23 cellular contexts compared by ENCODE assay signal in genomic region chr1:66641851-66642473, GRCh38.
"Had no signal": no experiment of that assay in that cellular context is flagged by ENCODE, and none has a peak within 500 bp of the region (broad histone marks: within the 10 kb centered on the region; RNA-seq: fewer than 3 reads in every experiment).

No MANE protein-coding gene starts in this region.

- H3K36me3 Mint-ChIP-seq: activated naive CD8-positive, alpha-beta T cell; naive thymus-derived CD4-positive, alpha-beta T cell had no signal

- H3K4me1 Mint-ChIP-seq: naive thymus-derived CD4-positive, alpha-beta T cell had no signal

- H3K36me3 ChIP-seq: pancreas, right atrium auricular region had no signal

- H3K27ac ChIP-seq: heart left ventricle, pancreas, psoas muscle, right atrium auricular region, tibial artery had no signal

- H3K4me3 ChIP-seq: heart left ventricle, pancreas, psoas muscle, right atrium auricular region, tibial artery had no signal

- DNase-seq: activated CD4-positive, alpha-beta T cell treated with anti-CD3 and anti-CD28 coated beads for 4 hours; activated CD4-positive, alpha-beta T cell treated with anti-CD3 and anti-CD28 coated beads, Interleukin-2, amount 50 U/mL, for 48 hours; activated CD4-positive, CD25-positive, alpha-beta regulatory T cell; activated CD8-positive, alpha-beta memory T cell treated with anti-CD3 and anti-CD28 coated beads, Interleukin-2, amount 50 U/mL, for 48 hours; activated naive CD4-positive, alpha-beta T cell; activated T-cell treated with anti-CD3 and anti-CD28 coated beads, Interleukin-2, amount 50 U/mL, for 4 hours; central memory CD4-positive, alpha-beta T cell; dermis blood vessel endothelial cell; effector CD8-positive, alpha-beta T cell; erythroblast; heart left ventricle; islet precursor cell; left cardiac atrium; naive thymus-derived CD4-positive, alpha-beta T cell; pancreas; psoas muscle; substantia nigra; T-helper 9 cell; tibial artery had no signal

- H3K27ac Mint-ChIP-seq: activated naive CD8-positive, alpha-beta T cell; activated T-helper 2 cell treated with anti-CD3 and anti-CD28 coated beads, Interferon-gamma antibody, Interleukin-2, Interleukin-4, amounts not matched to agents 10 μg/mL and 5 μg/mL and 100 μg/mL, durations not matched to agents 14 hours and 24 hours and 36 hours; naive thymus-derived CD4-positive, alpha-beta T cell; stimulated activated naive CD8-positive, alpha-beta T cell treated with anti-CD3 and anti-CD28 coated beads, Interleukin-15, Interleukin-2, amounts not matched to agents 100 ng/mL and 50 ng/mL, for 24 hours had no signal

- ATAC-seq: activated T-cell treated with anti-CD3 and anti-CD28 coated beads, Interleukin-2, amount 50 U/mL, for 4 hours; heart left ventricle; left cardiac atrium; naive thymus-derived CD4-positive, alpha-beta T cell; pancreas; psoas muscle had no signal

- H3K4me3 Mint-ChIP-seq: activated naive CD8-positive, alpha-beta T cell; activated T-cell treated with anti-CD3 and anti-CD28 coated beads, Interleukin-2, amount 50 U/mL, for 4 hours; naive thymus-derived CD4-positive, alpha-beta T cell; stimulated activated naive CD8-positive, alpha-beta T cell treated with anti-CD3 and anti-CD28 coated beads, Interleukin-15, Interleukin-2, amounts not matched to agents 100 ng/mL and 50 ng/mL, for 24 hours had no signal

- H3K27me3 ChIP-seq: heart left ventricle, pancreas, right atrium auricular region, tibial artery had no signal

- H3K4me1 ChIP-seq: pancreas, psoas muscle, right atrium auricular region, tibial artery had no signal

- H3K9me3 ChIP-seq: heart left ventricle, pancreas, psoas muscle, right atrium auricular region, tibial artery had no signal

- H3K9me3 Mint-ChIP-seq: activated T-cell treated with anti-CD3 and anti-CD28 coated beads, Interleukin-2, amount 50 U/mL, for 4 hours; activated T-helper 2 cell treated with anti-CD3 and anti-CD28 coated beads, Interferon-gamma antibody, Interleukin-2, Interleukin-4, amounts not matched to agents 10 μg/mL and 5 μg/mL and 100 μg/mL, durations not matched to agents 14 hours and 24 hours and 36 hours; stimulated activated naive CD8-positive, alpha-beta T cell treated with anti-CD3 and anti-CD28 coated beads, Interleukin-15, Interleukin-2, amounts not matched to agents 100 ng/mL and 50 ng/mL, for 24 hours had no signal
